ENCODE assay signal across 8 cellular contexts in genomic region chr14:70714055-70714550, GRCh38.
A peak's percentile ranks its signal among the peaks of the same experiment; 100 is the strongest.
DNase-seq lines count a peak whose midpoint lies in the region; ATAC-seq lines count a peak whose summit lies in the region.

No MANE protein-coding gene starts in this region.

- no peak overlapping the region for H3K4me3 ChIP-seq in right cardiac atrium (ENCODE audit: low read length)

- ATAC-seq in right cardiac atrium (peak; percentile 12 to 34), HG02763 (IDR thresholded peaks at IDR 0.05; ENCODE audit: unreplicated experiment) (no peak), GM19328 (IDR thresholded peaks at IDR 0.05; ENCODE audit: unreplicated experiment) (no peak)

- 19% methylated on average over 8 of the region's 8 CpGs for WGBS in right cardiac atrium

- DNase-seq in DMS53 treated with DMSO at 0.1 percent for 48 hours (lab: John Stamatoyannopoulos, UW; ENCODE audit: unreplicated experiment) (peak; percentile 20), LHCN-M2 (ENCODE audit: low read depth) (peak; percentile 69), RPMI7951 (ENCODE audit: low read depth) (peak; percentile 58), right cardiac atrium (no peak)
- DNase-seq in activated naive CD8-positive, alpha-beta T cell treated with anti-CD3 and anti-CD28 coated beads, Interleukin-2, amount 50 U/mL, for 16 hours (ENCODE audit: low read depth, low spot score), result peak; percentile 7
- DNase-seq in stimulated activated CD4-positive, alpha-beta T cell treated with anti-CD3 and anti-CD28 coated beads, Interleukin-15, amount 100 ng/mL, for 24 hours, result peak; percentile 58

- intact Hi-C loops in right cardiac atrium (cut with DNase I), result loop anchor here in 3 of 4 donors (5.0 to 10.0 kb wide), 3 partner anchors 89 to 101 kb away; no protein-coding TSS in a partner anchor

- no peaks in the 10 kb centered on the region for H3K9me3 ChIP-seq in right cardiac atrium (ENCODE audit: control insufficient read depth, low read length)

- H3K27ac ChIP-seq in right cardiac atrium (ENCODE audit: low read length), result no peak overlapping the region

- H3K27me3 ChIP-seq in right cardiac atrium (ENCODE audit: control insufficient read depth, insufficient read depth), result no peaks in the 10 kb centered on the region

- no peaks in the 10 kb centered on the region for H3K4me1 ChIP-seq in right cardiac atrium (ENCODE audit: control insufficient read depth, insufficient read depth, low read length)

Comparison
In these comparisons a context has a peak if more than half of its experiments do, and no peak if none do; other contexts are left out.
1. DNase-seq: peak in DMS53 treated with DMSO at 0.1 percent for 48 hours (single experiment), LHCN-M2 (single experiment), RPMI7951 (single experiment), activated naive CD8-positive, alpha-beta T cell treated with anti-CD3 and anti-CD28 coated beads, Interleukin-2, amount 50 U/mL, for 16 hours (single experiment) and stimulated activated CD4-positive, alpha-beta T cell treated with anti-CD3 and anti-CD28 coated beads, Interleukin-15, amount 100 ng/mL, for 24 hours (single experiment); none in right cardiac atrium (0 of 3).
2. ATAC-seq: peak in right cardiac atrium (2 of 2); none in HG02763 (single experiment) and GM19328 (single experiment).